ENCODE assay signal across 1 cellular context in the genomic region with DNA sequence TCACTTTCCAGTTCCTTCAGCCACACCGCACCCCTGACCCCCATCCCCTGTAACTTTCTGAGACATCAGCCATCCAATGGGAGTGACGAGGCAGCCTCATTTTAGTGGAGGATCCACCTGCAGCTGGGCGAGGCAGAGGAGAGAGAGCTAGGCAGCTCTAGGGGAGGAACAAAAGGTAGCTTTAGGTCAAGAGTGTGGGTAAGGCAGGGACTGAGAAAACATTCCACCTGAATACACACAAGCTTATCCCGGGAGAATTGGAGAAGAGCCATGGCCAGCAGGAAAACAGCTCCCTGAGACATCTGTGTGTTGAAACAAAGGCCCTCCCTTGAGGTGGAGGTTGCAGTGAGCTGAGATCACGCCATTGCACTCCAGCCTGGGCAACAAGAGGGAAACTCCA.
TF ChIP-seq lines count a peak whose summit lies in the region.

No MANE protein-coding gene starts in this region.

TF ChIP-seq in GM23338, 12 proteins besides CTCF, POLR2A, EP300 and RAD21 (continued from another document):
- TF ChIP-seq, protein P1, sequence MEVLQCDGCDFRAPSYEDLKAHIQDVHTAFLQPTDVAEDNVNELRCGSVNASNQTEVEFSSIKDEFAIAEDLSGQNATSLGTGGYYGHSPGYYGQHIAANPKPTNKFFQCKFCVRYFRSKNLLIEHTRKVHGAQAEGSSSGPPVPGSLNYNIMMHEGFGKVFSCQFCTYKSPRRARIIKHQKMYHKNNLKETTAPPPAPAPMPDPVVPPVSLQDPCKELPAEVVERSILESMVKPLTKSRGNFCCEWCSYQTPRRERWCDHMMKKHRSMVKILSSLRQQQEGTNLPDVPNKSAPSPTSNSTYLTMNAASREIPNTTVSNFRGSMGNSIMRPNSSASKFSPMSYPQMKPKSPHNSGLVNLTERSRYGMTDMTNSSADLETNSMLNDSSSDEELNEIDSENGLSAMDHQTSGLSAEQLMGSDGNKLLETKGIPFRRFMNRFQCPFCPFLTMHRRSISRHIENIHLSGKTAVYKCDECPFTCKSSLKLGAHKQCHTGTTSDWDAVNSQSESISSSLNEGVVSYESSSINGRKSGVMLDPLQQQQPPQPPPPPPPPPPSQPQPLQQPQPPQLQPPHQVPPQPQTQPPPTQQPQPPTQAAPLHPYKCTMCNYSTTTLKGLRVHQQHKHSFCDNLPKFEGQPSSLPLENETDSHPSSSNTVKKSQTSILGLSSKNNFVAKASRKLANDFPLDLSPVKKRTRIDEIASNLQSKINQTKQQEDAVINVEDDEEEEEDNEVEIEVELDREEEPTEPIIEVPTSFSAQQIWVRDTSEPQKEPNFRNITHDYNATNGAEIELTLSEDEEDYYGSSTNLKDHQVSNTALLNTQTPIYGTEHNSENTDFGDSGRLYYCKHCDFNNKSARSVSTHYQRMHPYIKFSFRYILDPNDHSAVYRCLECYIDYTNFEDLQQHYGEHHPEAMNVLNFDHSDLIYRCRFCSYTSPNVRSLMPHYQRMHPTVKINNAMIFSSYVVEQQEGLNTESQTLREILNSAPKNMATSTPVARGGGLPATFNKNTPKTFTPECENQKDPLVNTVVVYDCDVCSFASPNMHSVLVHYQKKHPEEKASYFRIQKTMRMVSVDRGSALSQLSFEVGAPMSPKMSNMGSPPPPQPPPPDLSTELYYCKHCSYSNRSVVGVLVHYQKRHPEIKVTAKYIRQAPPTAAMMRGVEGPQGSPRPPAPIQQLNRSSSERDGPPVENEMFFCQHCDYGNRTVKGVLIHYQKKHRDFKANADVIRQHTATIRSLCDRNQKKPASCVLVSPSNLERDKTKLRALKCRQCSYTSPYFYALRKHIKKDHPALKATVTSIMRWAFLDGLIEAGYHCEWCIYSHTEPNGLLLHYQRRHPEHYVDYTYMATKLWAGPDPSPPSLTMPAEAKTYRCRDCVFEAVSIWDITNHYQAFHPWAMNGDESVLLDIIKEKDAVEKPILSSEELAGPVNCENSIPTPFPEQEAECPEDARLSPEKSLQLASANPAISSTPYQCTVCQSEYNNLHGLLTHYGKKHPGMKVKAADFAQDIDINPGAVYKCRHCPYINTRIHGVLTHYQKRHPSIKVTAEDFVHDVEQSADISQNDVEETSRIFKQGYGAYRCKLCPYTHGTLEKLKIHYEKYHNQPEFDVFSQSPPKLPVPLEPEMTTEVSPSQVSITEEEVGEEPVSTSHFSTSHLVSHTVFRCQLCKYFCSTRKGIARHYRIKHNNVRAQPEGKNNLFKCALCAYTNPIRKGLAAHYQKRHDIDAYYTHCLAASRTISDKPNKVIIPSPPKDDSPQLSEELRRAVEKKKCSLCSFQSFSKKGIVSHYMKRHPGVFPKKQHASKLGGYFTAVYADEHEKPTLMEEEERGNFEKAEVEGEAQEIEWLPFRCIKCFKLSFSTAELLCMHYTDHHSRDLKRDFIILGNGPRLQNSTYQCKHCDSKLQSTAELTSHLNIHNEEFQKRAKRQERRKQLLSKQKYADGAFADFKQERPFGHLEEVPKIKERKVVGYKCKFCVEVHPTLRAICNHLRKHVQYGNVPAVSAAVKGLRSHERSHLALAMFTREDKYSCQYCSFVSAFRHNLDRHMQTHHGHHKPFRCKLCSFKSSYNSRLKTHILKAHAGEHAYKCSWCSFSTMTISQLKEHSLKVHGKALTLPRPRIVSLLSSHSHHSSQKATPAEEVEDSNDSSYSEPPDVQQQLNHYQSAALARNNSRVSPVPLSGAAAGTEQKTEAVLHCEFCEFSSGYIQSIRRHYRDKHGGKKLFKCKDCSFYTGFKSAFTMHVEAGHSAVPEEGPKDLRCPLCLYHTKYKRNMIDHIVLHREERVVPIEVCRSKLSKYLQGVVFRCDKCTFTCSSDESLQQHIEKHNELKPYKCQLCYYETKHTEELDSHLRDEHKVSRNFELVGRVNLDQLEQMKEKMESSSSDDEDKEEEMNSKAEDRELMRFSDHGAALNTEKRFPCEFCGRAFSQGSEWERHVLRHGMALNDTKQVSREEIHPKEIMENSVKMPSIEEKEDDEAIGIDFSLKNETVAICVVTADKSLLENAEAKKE (CRISPR knock-in tag; IDR thresholded peaks at IDR 0.05), result no peak
- no peak for TF ChIP-seq ZNF114 (CRISPR knock-in tag; IDR thresholded peaks at IDR 0.05)
- TF ChIP-seq, protein P2, sequence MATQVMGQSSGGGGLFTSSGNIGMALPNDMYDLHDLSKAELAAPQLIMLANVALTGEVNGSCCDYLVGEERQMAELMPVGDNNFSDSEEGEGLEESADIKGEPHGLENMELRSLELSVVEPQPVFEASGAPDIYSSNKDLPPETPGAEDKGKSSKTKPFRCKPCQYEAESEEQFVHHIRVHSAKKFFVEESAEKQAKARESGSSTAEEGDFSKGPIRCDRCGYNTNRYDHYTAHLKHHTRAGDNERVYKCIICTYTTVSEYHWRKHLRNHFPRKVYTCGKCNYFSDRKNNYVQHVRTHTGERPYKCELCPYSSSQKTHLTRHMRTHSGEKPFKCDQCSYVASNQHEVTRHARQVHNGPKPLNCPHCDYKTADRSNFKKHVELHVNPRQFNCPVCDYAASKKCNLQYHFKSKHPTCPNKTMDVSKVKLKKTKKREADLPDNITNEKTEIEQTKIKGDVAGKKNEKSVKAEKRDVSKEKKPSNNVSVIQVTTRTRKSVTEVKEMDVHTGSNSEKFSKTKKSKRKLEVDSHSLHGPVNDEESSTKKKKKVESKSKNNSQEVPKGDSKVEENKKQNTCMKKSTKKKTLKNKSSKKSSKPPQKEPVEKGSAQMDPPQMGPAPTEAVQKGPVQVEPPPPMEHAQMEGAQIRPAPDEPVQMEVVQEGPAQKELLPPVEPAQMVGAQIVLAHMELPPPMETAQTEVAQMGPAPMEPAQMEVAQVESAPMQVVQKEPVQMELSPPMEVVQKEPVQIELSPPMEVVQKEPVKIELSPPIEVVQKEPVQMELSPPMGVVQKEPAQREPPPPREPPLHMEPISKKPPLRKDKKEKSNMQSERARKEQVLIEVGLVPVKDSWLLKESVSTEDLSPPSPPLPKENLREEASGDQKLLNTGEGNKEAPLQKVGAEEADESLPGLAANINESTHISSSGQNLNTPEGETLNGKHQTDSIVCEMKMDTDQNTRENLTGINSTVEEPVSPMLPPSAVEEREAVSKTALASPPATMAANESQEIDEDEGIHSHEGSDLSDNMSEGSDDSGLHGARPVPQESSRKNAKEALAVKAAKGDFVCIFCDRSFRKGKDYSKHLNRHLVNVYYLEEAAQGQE (IDR thresholded peaks at IDR 0.05; ENCODE audit: unreplicated experiment), result no peak
- TF ChIP-seq POLR2AphosphoS5 (IDR thresholded peaks at IDR 0.05; ENCODE audit: low read depth), result no peak
- TF ChIP-seq NANOG (IDR thresholded peaks at IDR 0.05; ENCODE audit: borderline replicate concordance), result no peak
- no peak for TF ChIP-seq JUNB (IDR thresholded peaks at IDR 0.05; ENCODE audit: unreplicated experiment)
